Comparison of ENCODE assay signal across 1 cellular context in genomic region chr2:11758639-11759038, GRCh38.
TF ChIP-seq lines count a peak whose summit lies in the region.

No MANE protein-coding gene starts in this region.

TF ChIP-seq in GM12878, 131 proteins besides CTCF, POLR2A, EP300 and RAD21 (continued from another document):
- TF ChIP-seq SPI1 (IDR thresholded peaks at IDR 0.05; ENCODE audit: borderline replicate concordance, insufficient read depth, low read depth, low read length) (peak; percentile 61; the same call in 1 of the 2 replicates), ZNF24 (IDR thresholded peaks at IDR 0.05) (no peak), PAX5 (IDR thresholded peaks at IDR 0.05; ENCODE audit: borderline replicate concordance, low read depth, low read length) (no peak), SMARCA5 (IDR thresholded peaks at IDR 0.05) (no peak), HDAC2 (IDR thresholded peaks at IDR 0.05) (no peak), TBL1XR1 (IDR thresholded peaks at IDR 0.05; ENCODE audit: low read depth, low read length) (no peak), CBFB (IDR thresholded peaks at IDR 0.05; ENCODE audit: low read depth) (no peak)
